In genomic region chr7:154913645-154914579, GRCh38 we compare ENCODE assay signal across 8 cellular contexts.
A peak's percentile ranks its signal among the peaks of the same experiment; 100 is the strongest.
DNase-seq lines count a peak whose midpoint lies in the region; ATAC-seq and TF ChIP-seq lines count a peak whose summit lies in the region.

No MANE protein-coding gene starts in this region.

- H3K9me3 ChIP-seq in HCT116 (ENCODE audit: control insufficient read depth in 1 of 2, insufficient read depth in 1 of 2, low read depth in 1 of 2, low read length in 2 of 2) (no peaks in the 10 kb centered on the region), right atrium auricular region (peaks cover 0 to 10% of the 10 kb centered on the region in 2 donors), uterus (no peaks in the 10 kb centered on the region)

- H3K9me2 ChIP-seq in HCT116 (ENCODE audit: insufficient read depth) = no peaks in the 10 kb centered on the region

- TF ChIP-seq POLR2A in HCT116 (IDR thresholded peaks at IDR 0.05; ENCODE audit: borderline replicate concordance, extremely low read depth, insufficient read depth, insufficient read length) (no peak), uterus (IDR thresholded peaks at IDR 0.05) (no peak)

- H4K20me1 ChIP-seq in HCT116 (ENCODE audit: insufficient read depth) = no peaks in the 10 kb centered on the region

- peak overlapping the region; percentile 49 for H3K4me3 Mint-ChIP-seq in T-helper 1 cell treated with Interleukin-12 subunit alpha and Interleukin-12 subunit beta and Interleukin-4 antibody, amounts not matched to agents 30 μg/mL and 1 μg/mL, for 36 hours

- no peaks in the 10 kb centered on the region for H3K36me3 Mint-ChIP-seq in T-helper 1 cell treated with Interleukin-12 subunit alpha and Interleukin-12 subunit beta and Interleukin-4 antibody, amounts not matched to agents 30 μg/mL and 1 μg/mL, for 36 hours (ENCODE audit: low read depth)

- H3K9me3 Mint-ChIP-seq in T-helper 1 cell treated with Interleukin-12 subunit alpha and Interleukin-12 subunit beta and Interleukin-4 antibody, amounts not matched to agents 30 μg/mL and 1 μg/mL, for 36 hours = no peaks in the 10 kb centered on the region

- peaks cover 19% of the 10 kb centered on the region for H3K27me3 Mint-ChIP-seq in T-helper 1 cell treated with Interleukin-12 subunit alpha and Interleukin-12 subunit beta and Interleukin-4 antibody, amounts not matched to agents 30 μg/mL and 1 μg/mL, for 36 hours (ENCODE audit: low read depth)

- H2AFZ ChIP-seq in HCT116 (ENCODE audit: low read depth, low read length, poor library complexity, severe bottlenecking) = no peak overlapping the region

- ATAC-seq in HCT116 = peak; percentile 99

- H3K4me3 ChIP-seq in HCT116 (replicated peaks in 1 of 2; ENCODE audit: low read depth in 1 of 2, low read length in 2 of 2) = no peak overlapping the region
- H3K4me3 ChIP-seq in right atrium auricular region = peak overlapping the region in 1 of 2 donors; percentile 46
- peak overlapping the region in 1 of 2 donors; percentile 15 for H3K4me3 ChIP-seq in uterus

- H3K27me3 ChIP-seq in HCT116 (ENCODE audit: insufficient read depth, low read length) = 0 out of 2 replicates have a peak, but pooled peaks cover 3% of the 10 kb centered on the region
- no peaks in the 10 kb centered on the region for H3K27me3 ChIP-seq in right atrium auricular region
- H3K27me3 ChIP-seq in uterus = peaks cover 0 to 3% of the 10 kb centered on the region in 2 donors

- intact Hi-C loops in HCT116 (cut with micrococcal nuclease) = loop anchor here (1.0 to 5.0 kb wide), 2 partner anchors 442 to 853 kb away; no protein-coding TSS in a partner anchor
- intact Hi-C loops in uterus (cut with DNase I; ENCODE audit: low total_unique reads) = no loop called here

- RAD21 ChIA-PET in HCT116 (lab: Charles Lee; ENCODE audit: low non-redundant PET in 1 of 2, low total read pairs in 2 of 2, uncharacterized antibody in 2 of 2, unreplicated experiment in 2 of 2) = no interaction called here

- no peaks in the 10 kb centered on the region for H3K36me3 ChIP-seq in HCT116 (ENCODE audit: control insufficient read depth in 1 of 2, insufficient read depth in 2 of 2, low read length in 2 of 2)
- H3K36me3 ChIP-seq in right atrium auricular region = no peaks in the 10 kb centered on the region
- no peaks in the 10 kb centered on the region for H3K36me3 ChIP-seq in uterus

- TF ChIP-seq CTCF in GM12873 (IDR thresholded peaks at IDR 0.05; ENCODE audit: insufficient read depth, low read depth, low read length, missing control alignments) (peak; percentile 93), HCT116 (IDR thresholded peaks at IDR 0.05 in 2 of 3, conservative IDR thresholded peaks at IDR 0.05 in 1 of 3; ENCODE audit: borderline replicate concordance in 1 of 3, insufficient read depth in 1 of 3, low read depth in 2 of 3, low read length in 2 of 3) (peak; percentile 71 to 86 (median 84)), right atrium auricular region (IDR thresholded peaks at IDR 0.05) (peak; percentile 79 to 92), uterus (IDR thresholded peaks at IDR 0.05) (peak; percentile 74 to 81 (median 80))

- no peak overlapping the region for H3K27ac Mint-ChIP-seq in T-helper 1 cell treated with Interleukin-12 subunit alpha and Interleukin-12 subunit beta and Interleukin-4 antibody, amounts not matched to agents 30 μg/mL and 1 μg/mL, for 36 hours

- H3K4me1 ChIP-seq in HCT116 (ENCODE audit: control insufficient read depth in 1 of 2, insufficient read depth in 2 of 2, low read length in 2 of 2) (no peaks in the 10 kb centered on the region), right atrium auricular region (peaks cover 0 to 10% of the 10 kb centered on the region in 2 donors), uterus (no peaks in the 10 kb centered on the region)

- H3K4me2 ChIP-seq in HCT116 (ENCODE audit: low read length) = no peak overlapping the region

- BruUV-seq in HCT116 (replicated peaks; lab: Mats Ljungman, UMichigan) = no TSS peak

- POLR2A ChIA-PET in HCT116 (lab: Charles Lee) = no interaction called here

- CTCF ChIA-PET in HCT116 (lab: Charles Lee) = interaction anchor here (0.9 to 3.1 kb wide), 5 partner anchors 14 to 466 kb away, joined by 3 to 18 read pairs (median 4); no protein-coding TSS in a partner anchor

- no peak overlapping the region for H3K9ac ChIP-seq in HCT116 (ENCODE audit: low read length)

- no peak overlapping the region for H3K27ac ChIP-seq in HCT116 (ENCODE audit: low read depth, low read length)
- no peak overlapping the region for H3K27ac ChIP-seq in right atrium auricular region
- H3K27ac ChIP-seq in uterus = no peak overlapping the region

- H3K79me2 ChIP-seq in HCT116 (ENCODE audit: insufficient read depth, low read length) = no peaks in the 10 kb centered on the region

- peak; percentile 53 for DNase-seq in HCT116 (ENCODE audit: low read depth, low spot score)
- DNase-seq in M059J (ENCODE audit: low read depth) = peak; percentile 58
- DNase-seq in amniotic stem cell (lab: John Stamatoyannopoulos, UW) = peak; percentile 9
- DNase-seq in right atrium auricular region (ENCODE audit: low spot score) = peak; percentile 85
- DNase-seq in putamen (ENCODE audit: low spot score) = peak; percentile 80
- peak; percentile 77 to 84 for DNase-seq in uterus

- H3K4me1 Mint-ChIP-seq in T-helper 1 cell treated with Interleukin-12 subunit alpha and Interleukin-12 subunit beta and Interleukin-4 antibody, amounts not matched to agents 30 μg/mL and 1 μg/mL, for 36 hours (ENCODE audit: low read depth) = peaks cover 3% of the 10 kb centered on the region

- TF ChIP-seq RAD21 in HCT116 (IDR thresholded peaks at IDR 0.05; ENCODE audit: low read depth) = peak; percentile 89

TF ChIP-seq in HCT116, 20 proteins besides CTCF, POLR2A, EP300 and RAD21:
- TF ChIP-seq ZNF274 (IDR thresholded peaks at IDR 0.05; ENCODE audit: low read depth, low read length) (no peak), SRF (IDR thresholded peaks at IDR 0.05; ENCODE audit: low read depth) (no peak), FOSL1 (IDR thresholded peaks at IDR 0.05; ENCODE audit: low read depth) (no peak), EZH2phosphoT487 (IDR thresholded peaks at IDR 0.05; ENCODE audit: borderline replicate concordance) (no peak), EGR1 (IDR thresholded peaks at IDR 0.05; ENCODE audit: low read depth) (no peak), CEBPB (IDR thresholded peaks at IDR 0.05; ENCODE audit: low read depth) (no peak), MAX (IDR thresholded peaks at IDR 0.05) (no peak), ATF3 (IDR thresholded peaks at IDR 0.05) (no peak)

Comparison
In these comparisons a context has a peak if more than half of its experiments do, and no peak if none do; other contexts are left out.
1. DNase-seq: peak in every context shown above with its lines; median percentile 85 in right atrium auricular region; 80 in uterus; 80 in putamen; 58 in M059J; 53 in HCT116; 9 in amniotic stem cell.